ENCODE assay signal across 20 cellular contexts in the genomic region with DNA sequence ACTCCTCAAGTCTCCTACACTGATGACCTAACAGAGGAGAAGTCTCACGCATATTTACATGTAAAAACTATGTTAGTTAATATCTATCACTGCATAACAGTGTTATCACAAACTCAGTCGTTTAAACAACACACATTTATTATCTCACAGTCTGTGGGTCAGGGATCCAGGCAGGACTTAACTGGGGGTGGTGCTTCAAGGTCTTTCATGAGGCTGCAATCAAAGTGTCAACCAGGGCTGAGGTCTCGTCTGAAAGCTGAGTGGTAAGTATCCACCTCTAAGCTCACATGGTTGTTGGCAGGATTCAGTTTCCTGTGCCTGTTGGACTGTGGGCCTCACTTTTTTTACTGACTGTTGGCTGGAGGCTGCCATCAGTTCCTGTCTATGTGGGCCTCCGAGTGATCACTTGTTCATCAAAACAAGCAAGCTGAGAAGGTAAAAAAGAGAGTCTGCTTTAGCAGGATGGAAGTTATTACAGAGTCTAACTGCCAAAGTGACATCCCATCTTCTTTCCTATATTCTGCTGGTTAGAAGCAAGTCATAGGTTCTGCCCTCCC.
DNase-seq lines count a peak whose midpoint lies in the region; ATAC-seq and TF ChIP-seq lines count a peak whose summit lies in the region.
"Had no signal": no experiment of that assay in that cellular context is flagged by ENCODE, and none has a peak within 500 bp of the region (broad histone marks: within the 10 kb centered on the region; RNA-seq: fewer than 3 reads in every experiment).

No MANE protein-coding gene starts in this region.

- no peak overlapping the region for H3K4me3 ChIP-seq in hepatocyte
- no peak overlapping the region for H3K4me3 ChIP-seq in heart right ventricle
- H3K4me3 ChIP-seq: colonic mucosa, left lung, prostate gland, testis had no signal

- CTCF ChIA-PET in Calu3 (lab: Charles Lee): no interaction called here
- CTCF ChIA-PET in RWPE1 (lab: Yijun Ruan, JAX): no interaction called here

- POLR2A ChIA-PET in RWPE1 (lab: Yijun Ruan, JAX; ENCODE audit: low non-redundant PET): no interaction called here

- no peaks in the 10 kb centered on the region for H3K79me2 ChIP-seq in hepatocyte

- no peaks in the 10 kb centered on the region for H3K36me3 ChIP-seq in hepatocyte (replicated peaks; ENCODE audit: insufficient read depth, low read depth)
- H3K36me3 ChIP-seq in heart right ventricle: no peaks in the 10 kb centered on the region
- H3K36me3 ChIP-seq: colonic mucosa, left lung, prostate gland had no signal

- no TSS peak for BruUV-seq in Calu3 (replicated peaks; lab: Mats Ljungman, UMichigan)

- H3K27me3 ChIP-seq in hepatocyte (no peaks in the 10 kb centered on the region), heart right ventricle (no peaks in the 10 kb centered on the region)
- H3K27me3 ChIP-seq: colonic mucosa, left lung, testis had no signal

- no peaks in the 10 kb centered on the region for H3K36me3 Mint-ChIP-seq in Calu3 (ENCODE audit: insufficient read depth, unreplicated experiment)
- H3K36me3 Mint-ChIP-seq: naive B cell had no signal

- H2AFZ ChIP-seq in hepatocyte: no peak overlapping the region

- H3K4me3 Mint-ChIP-seq in Calu3 (ENCODE audit: low read depth, unreplicated experiment): no peak overlapping the region
- H3K4me3 Mint-ChIP-seq: activated CD4-positive, alpha-beta T cell treated with anti-CD3 and anti-CD28 coated beads, Interleukin-2, amount 10 ng/mL, durations not matched to agents 7 days and 5 days; CD4-positive, alpha-beta T cell; naive B cell had no signal

- intact Hi-C loops in Calu3 (cut with micrococcal nuclease; ENCODE audit: unreplicated experiment) (no loop called here), heart right ventricle (cut with DNase I) (no loop called here)

- H3K9me3 Mint-ChIP-seq in Calu3 (ENCODE audit: low read depth, unreplicated experiment): no peaks in the 10 kb centered on the region
- H3K9me3 Mint-ChIP-seq: activated CD4-positive, alpha-beta T cell treated with anti-CD3 and anti-CD28 coated beads, Interleukin-2, amount 10 ng/mL, durations not matched to agents 7 days and 5 days; CD4-positive, alpha-beta T cell had no signal

- H3K9me2 ChIP-seq in hepatocyte (replicated peaks; ENCODE audit: insufficient read depth): no peaks in the 10 kb centered on the region

- peaks cover 26% of the 10 kb centered on the region for H3K4me1 ChIP-seq in hepatocyte (ENCODE audit: insufficient read depth)
- H3K4me1 ChIP-seq in heart right ventricle: peaks cover 0 to 21% (median 5%) of the 10 kb centered on the region in 9 donors
- H3K4me1 ChIP-seq: colonic mucosa, left lung, testis had no signal

- peak overlapping the region; percentile 3 for H3K4me2 ChIP-seq in hepatocyte

- ATAC-seq in GM18858 (IDR thresholded peaks at IDR 0.05; ENCODE audit: unreplicated experiment): peak; percentile 22
- no peak for ATAC-seq in heart right ventricle
- ATAC-seq: left lung, Panc1 had no signal

- H3K4me1 Mint-ChIP-seq in Calu3 (ENCODE audit: low read depth, unreplicated experiment): peaks cover 12% of the 10 kb centered on the region
- H3K4me1 Mint-ChIP-seq: activated CD4-positive, alpha-beta T cell treated with anti-CD3 and anti-CD28 coated beads, Interleukin-2, amount 10 ng/mL, durations not matched to agents 7 days and 5 days; naive B cell had no signal

- peak overlapping the region; percentile 80 for H3K27ac ChIP-seq in hepatocyte
- H3K27ac ChIP-seq in RWPE1: no peak overlapping the region
- H3K27ac ChIP-seq in heart right ventricle: no peak overlapping the region
- H3K27ac ChIP-seq: colonic mucosa, left lung, prostate gland, testis had no signal

- H3K9me3 ChIP-seq in hepatocyte (ENCODE audit: low read depth) (no peaks in the 10 kb centered on the region), heart right ventricle (peaks cover 0 to 18% (median 0%) of the 10 kb centered on the region in 11 donors)
- H3K9me3 ChIP-seq: colonic mucosa, prostate gland, testis had no signal

- TF ChIP-seq CTCF in hepatocyte (IDR thresholded peaks at IDR 0.05; ENCODE audit: poor library complexity) (no peak), Calu3 (IDR thresholded peaks at IDR 0.05; ENCODE audit: unreplicated experiment) (no peak), RWPE1 (conservative IDR thresholded peaks at IDR 0.05; ENCODE audit: low read depth) (no peak), heart right ventricle (IDR thresholded peaks at IDR 0.05) (no peak)

- DNase-seq in DMS 273 (lab: John Stamatoyannopoulos, UW; ENCODE audit: unreplicated experiment): peak; percentile 20
- peak; percentile 85 for DNase-seq in NCI-H69 (lab: John Stamatoyannopoulos, UW)
- no peak for DNase-seq in hepatocyte (ENCODE audit: low spot score)
- no peak for DNase-seq in Calu3
- DNase-seq in RWPE1 (ENCODE audit: low spot score): no peak
- DNase-seq in heart right ventricle: no peak
- DNase-seq in activated naive CD4-positive, alpha-beta T cell treated with Interleukin-2 at 50 U/mL for 16 hours: no peak
- DNase-seq: activated CD4-positive, alpha-beta T cell treated with anti-CD3 and anti-CD28 coated beads, Interleukin-2, amount 10 ng/mL, durations not matched to agents 7 days and 5 days; anterior cingulate cortex; CD4-positive, alpha-beta T cell; colonic mucosa; EL; foreskin melanocyte; left lung; naive B cell; NCI-H1694; testis had no signal

- H4K20me1 ChIP-seq in hepatocyte (ENCODE audit: insufficient read depth, poor library complexity, severe bottlenecking): no peaks in the 10 kb centered on the region

- no peak overlapping the region for H3K27ac Mint-ChIP-seq in Calu3 (ENCODE audit: unreplicated experiment)
- H3K27ac Mint-ChIP-seq: activated CD4-positive, alpha-beta T cell treated with anti-CD3 and anti-CD28 coated beads, Interleukin-2, amount 10 ng/mL, durations not matched to agents 7 days and 5 days; CD4-positive, alpha-beta T cell had no signal

- no peaks in the 10 kb centered on the region for H3K27me3 Mint-ChIP-seq in Calu3 (ENCODE audit: unreplicated experiment)

- 36% methylated on average over 4 of the region's 4 CpGs for WGBS in hepatocyte (ENCODE audit: low lambda C conversion rate, missing lambda C conversion rate)
- WGBS in heart right ventricle, 2 donors: 41 to 44% methylated on average over 4 of the region's 4 CpGs

Comparison
In these comparisons a context has a peak if more than half of its experiments do, and no peak if none do; other contexts are left out.
1. DNase-seq: peak in DMS 273 (single experiment) and NCI-H69 (single experiment); none in hepatocyte (single experiment), Calu3 (single experiment), RWPE1 (single experiment), heart right ventricle (0 of 2) and activated naive CD4-positive, alpha-beta T cell treated with Interleukin-2 at 50 U/mL for 16 hours (single experiment).